8 cellular contexts compared by ENCODE assay signal in genomic region chr3:126961191-126961790, GRCh38. TPM values are rescaled to one million over a fixed set of nuclear protein-coding genes. Genes with fewer than 3 reads are reported as not detected.
DNase-seq lines count a peak whose midpoint lies in the region; ATAC-seq, FAIRE-seq and TF ChIP-seq lines count a peak whose summit lies in the region.

No MANE protein-coding gene starts in this region.

- H3K4me1 Mint-ChIP-seq in T-cell: no peaks in the 10 kb centered on the region

- TF ChIP-seq CTCF in GM20000 (IDR thresholded peaks at IDR 0.05; ENCODE audit: extremely low read depth, missing control alignments) (no peak), foreskin fibroblast (IDR thresholded peaks at IDR 0.05; ENCODE audit: low read depth, low read length) (no peak), testis (IDR thresholded peaks at IDR 0.05) (no peak)

- no peaks in the 10 kb centered on the region for H3K27me3 Mint-ChIP-seq in T-cell

- POLR2A ChIA-PET in T-cell (lab: Charles Lee): no interaction called here

- no peak overlapping the region for H3K4me3 Mint-ChIP-seq in T-cell

- FAIRE-seq in frontal cortex (lab: Jason Lieb, UNC): no peak

- H3K9me3 ChIP-seq in testis: no peaks in the 10 kb centered on the region

- no peaks in the 10 kb centered on the region for H3K9me3 Mint-ChIP-seq in T-cell

- TF ChIP-seq POLR2A in testis (IDR thresholded peaks at IDR 0.05): no peak

- peak overlapping the region; percentile 12 to 76 for H3K27ac ChIP-seq in testis

- no peak overlapping the region for H3K4me3 ChIP-seq in foreskin fibroblast (ENCODE audit: low read depth in 1 of 2, low read length in 2 of 2)
- H3K4me3 ChIP-seq in testis: no peak overlapping the region

- no peaks in the 10 kb centered on the region for H3K36me3 ChIP-seq in testis (ENCODE audit: low read depth, missing control alignments)

- peaks cover 26% of the 10 kb centered on the region for H3K4me1 ChIP-seq in testis

- peaks cover 17% of the 10 kb centered on the region for H3K36me3 Mint-ChIP-seq in T-cell

- H3K27me3 ChIP-seq in testis: no peaks in the 10 kb centered on the region

- CTCF ChIA-PET in T-cell (lab: Charles Lee): interaction anchor here in 1 of 2 donors (0.6 kb wide), 1 partner anchor 587 kb away, joined by 4 read pairs; no protein-coding TSS in a partner anchor

- intact Hi-C loops in testis (cut with DNase I; ENCODE audit: low total_unique reads): no loop called here

- peak; percentile 48 for DNase-seq in GM20000 (ENCODE audit: low spot score)
- peak; percentile 42 for DNase-seq in NCI-H226
- DNase-seq in foreskin fibroblast: peak; percentile 82 to 89
- DNase-seq in testis: peak; percentile 91
- DNase-seq in cortex of kidney (lab: John Stamatoyannopoulos, UW): no peak
- no peak for DNase-seq in T-cell
- DNase-seq in frontal cortex (ENCODE audit: low spot score in 2 of 2): no peak
- DNase-seq in COLO668 (lab: John Stamatoyannopoulos, UW; ENCODE audit: unreplicated experiment): no peak

- no peak for ATAC-seq in T-cell (replicated peaks in 1 of 4)

- 42 to 50% methylated on average over 6 to 7 of the region's 8 CpGs for WGBS in testis, 2 donors

- no peak overlapping the region for H3K27ac Mint-ChIP-seq in T-cell

RNA-seq across cellular contexts. Expression of gene PLXNA1, which starts 21.6 kb away (rescaled TPM):
- 10 to 100 TPM; 65.8 to 79.7 TPM for total RNA-seq in testis
- 29.3 TPM for polyA plus RNA-seq in testis (ENCODE audit: insufficient read depth, low read depth, low replicate concordance)
- 10 to 100 TPM; 10.9 to 16.9 (median 16.0) TPM for total RNA-seq in T-cell
- total RNA-seq in frontal cortex: 46.9 TPM

Comparison
In these comparisons a context has a peak if more than half of its experiments do, and no peak if none do; other contexts are left out.
1. DNase-seq: peak in GM20000 (single experiment), NCI-H226 (single experiment), foreskin fibroblast (2 of 2) and testis (single experiment); none in cortex of kidney (single experiment), T-cell (0 of 34), frontal cortex (0 of 2) and COLO668 (single experiment).